In the genomic region with DNA sequence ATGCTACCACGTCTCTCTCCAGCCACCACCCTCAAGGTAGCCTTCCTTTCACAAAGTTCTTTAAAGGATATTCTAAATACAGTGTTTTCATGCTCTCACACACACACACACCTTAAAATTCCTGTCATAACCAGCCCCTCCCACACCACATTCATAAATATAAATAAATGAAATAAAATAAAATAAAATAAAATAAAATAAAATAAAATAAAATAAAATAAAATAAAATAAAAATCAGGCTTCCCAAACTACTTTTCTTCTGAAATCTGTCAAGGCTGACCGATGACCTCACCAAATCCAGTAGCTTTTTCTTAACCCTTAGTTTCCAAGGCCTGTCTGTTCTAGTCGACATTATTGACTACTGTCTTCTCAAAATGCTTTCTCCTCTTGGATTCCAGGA, we compare ENCODE assay signal across 35 cellular contexts.
"Had no signal": no experiment of that assay in that cellular context is flagged by ENCODE, and none has a peak within 500 bp of the region (broad histone marks: within the 10 kb centered on the region; RNA-seq: fewer than 3 reads in every experiment).

No MANE protein-coding gene starts in this region.

- H3K27ac ChIP-seq: ascending aorta, breast epithelium, cardiac muscle cell, colonic mucosa, dorsolateral prefrontal cortex, WERI-Rb-1 had no signal

- H3K27me3 Mint-ChIP-seq: activated CD4-positive, alpha-beta memory T cell treated with anti-CD3 and anti-CD28 coated beads for 36 hours; activated CD4-positive, alpha-beta T cell treated with anti-CD3 and anti-CD28 coated beads for 36 hours; activated CD4-positive, alpha-beta T cell treated with anti-CD3 and anti-CD28 coated beads, Interleukin-2, amount 10 ng/mL, durations not matched to agents 24 days and 14 days; activated CD8-positive, alpha-beta memory T cell treated with anti-CD3 and anti-CD28 coated beads, Interleukin-2, amount 10 ng/mL, durations not matched to agents 7 days and 5 days; activated naive CD4-positive, alpha-beta T cell treated with anti-CD3 and anti-CD28 coated beads, Interleukin-2, amount 10 ng/mL, durations not matched to agents 7 days and 5 days; activated naive CD8-positive, alpha-beta T cell treated with anti-CD3 and anti-CD28 coated beads, Interleukin-2, amount 10 ng/mL, durations not matched to agents 7 days and 5 days; activated T-cell treated with anti-CD3 and anti-CD28 coated beads, Interleukin-2, amount 50 U/mL, for 24 hours; brain; dendritic cell treated with granulocyte-macrophage colony-stimulating factor and Interleukin-4, amounts not matched to agents 40 ng/mL and 50 ng/mL, for 4 days had no signal

- H3K36me3 ChIP-seq: ascending aorta, breast epithelium, cardiac muscle cell, colonic mucosa, WERI-Rb-1 had no signal

- H3K4me3 Mint-ChIP-seq: activated CD4-positive, alpha-beta memory T cell treated with anti-CD3 and anti-CD28 coated beads for 36 hours; activated CD4-positive, alpha-beta T cell treated with anti-CD3 and anti-CD28 coated beads for 36 hours; activated CD4-positive, alpha-beta T cell treated with anti-CD3 and anti-CD28 coated beads, Interleukin-2, amount 10 ng/mL, durations not matched to agents 24 days and 14 days; activated CD8-positive, alpha-beta memory T cell treated with anti-CD3 and anti-CD28 coated beads, Interleukin-2, amount 10 ng/mL, durations not matched to agents 7 days and 5 days; activated CD8-positive, alpha-beta T cell treated with anti-CD3 and anti-CD28 coated beads, Interleukin-2, amount 10 ng/mL, durations not matched to agents 7 days and 5 days; activated naive CD4-positive, alpha-beta T cell treated with anti-CD3 and anti-CD28 coated beads, Interleukin-2, amount 10 ng/mL, durations not matched to agents 7 days and 5 days; activated naive CD8-positive, alpha-beta T cell treated with anti-CD3 and anti-CD28 coated beads, Interleukin-2, amount 10 ng/mL, durations not matched to agents 7 days and 5 days; activated T-cell treated with anti-CD3 and anti-CD28 coated beads, Interleukin-2, amount 50 U/mL, for 24 hours; activated T-cell treated with anti-CD3 and anti-CD28 coated beads, Interleukin-2, amount 50 U/mL, for 72 hours; brain; dendritic cell treated with granulocyte-macrophage colony-stimulating factor and Interleukin-4, amounts not matched to agents 40 ng/mL and 50 ng/mL, for 4 days; endodermal cell; T-helper 17 cell; T-helper 2 cell treated with Interferon-gamma antibody and Interleukin-4, amounts not matched to agents 5 μg/mL and 100 μg/mL, for 36 hours had no signal

- DNase-seq: activated CD4-positive, alpha-beta memory T cell treated with anti-CD3 and anti-CD28 coated beads for 36 hours; activated CD4-positive, alpha-beta T cell treated with anti-CD3 and anti-CD28 coated beads for 36 hours; activated CD4-positive, alpha-beta T cell treated with anti-CD3 and anti-CD28 coated beads, Interleukin-2, amount 10 ng/mL, durations not matched to agents 24 days and 14 days; activated CD4-positive, CD25-positive, alpha-beta regulatory T cell; activated CD4-positive, CD25-positive, alpha-beta regulatory T cell treated with anti-CD3 and anti-CD28 coated beads, Interleukin-2, amount 50 U/mL, for 72 hours; activated CD8-positive, alpha-beta memory T cell treated with anti-CD3 and anti-CD28 coated beads, Interleukin-2, amount 10 ng/mL, durations not matched to agents 7 days and 5 days; activated CD8-positive, alpha-beta memory T cell treated with anti-CD3 and anti-CD28 coated beads, Interleukin-2, amount 50 U/mL, for 48 hours; activated CD8-positive, alpha-beta T cell treated with anti-CD3 and anti-CD28 coated beads, Interleukin-2, amount 10 ng/mL, durations not matched to agents 7 days and 5 days; activated gamma-delta T cell; activated naive CD4-positive, alpha-beta T cell; activated naive CD4-positive, alpha-beta T cell treated with anti-CD3 and anti-CD28 coated beads, Interleukin-2, amount 10 ng/mL, durations not matched to agents 7 days and 5 days; activated naive CD8-positive, alpha-beta T cell treated with anti-CD3 and anti-CD28 coated beads, Interleukin-2, amount 10 ng/mL, durations not matched to agents 7 days and 5 days; activated T-cell treated with anti-CD3 and anti-CD28 coated beads for 4 hours; activated T-cell treated with anti-CD3 and anti-CD28 coated beads, Interleukin-2, amount 50 U/mL, for 24 hours; activated T-cell treated with anti-CD3 and anti-CD28 coated beads, Interleukin-2, amount 50 U/mL, for 72 hours; central memory CD4-positive, alpha-beta T cell; cerebellar nuclear complex; colonic mucosa; dorsolateral prefrontal cortex; effector memory CD4-positive, alpha-beta T cell; endodermal cell; foreskin fibroblast; glutamatergic neuron; T-helper 1 cell; T-helper 17 cell; T1000; WERI-Rb-1 had no signal

- H3K4me1 Mint-ChIP-seq: activated CD4-positive, alpha-beta T cell treated with anti-CD3 and anti-CD28 coated beads for 36 hours; activated CD4-positive, alpha-beta T cell treated with anti-CD3 and anti-CD28 coated beads, Interleukin-2, amount 10 ng/mL, durations not matched to agents 24 days and 14 days; activated CD8-positive, alpha-beta memory T cell treated with anti-CD3 and anti-CD28 coated beads, Interleukin-2, amount 10 ng/mL, durations not matched to agents 7 days and 5 days; activated naive CD4-positive, alpha-beta T cell treated with anti-CD3 and anti-CD28 coated beads, Interleukin-2, amount 10 ng/mL, durations not matched to agents 7 days and 5 days; activated naive CD8-positive, alpha-beta T cell treated with anti-CD3 and anti-CD28 coated beads, Interleukin-2, amount 10 ng/mL, durations not matched to agents 7 days and 5 days; T-helper 17 cell had no signal

- H3K36me3 Mint-ChIP-seq: activated CD4-positive, alpha-beta memory T cell treated with anti-CD3 and anti-CD28 coated beads for 36 hours; activated CD8-positive, alpha-beta memory T cell treated with anti-CD3 and anti-CD28 coated beads, Interleukin-2, amount 10 ng/mL, durations not matched to agents 7 days and 5 days; activated naive CD4-positive, alpha-beta T cell treated with anti-CD3 and anti-CD28 coated beads, Interleukin-2, amount 10 ng/mL, durations not matched to agents 7 days and 5 days; activated naive CD4-positive, alpha-beta T cell treated with anti-CD3 and anti-CD28 coated beads, Interleukin-2, amount 50 U/mL, for 72 hours; activated naive CD8-positive, alpha-beta T cell treated with anti-CD3 and anti-CD28 coated beads, Interleukin-2, amount 10 ng/mL, durations not matched to agents 7 days and 5 days; brain had no signal

- H3K9me3 Mint-ChIP-seq: activated CD4-positive, alpha-beta memory T cell treated with anti-CD3 and anti-CD28 coated beads for 36 hours; activated CD4-positive, alpha-beta T cell treated with anti-CD3 and anti-CD28 coated beads, Interleukin-2, amount 10 ng/mL, durations not matched to agents 24 days and 14 days; activated naive CD4-positive, alpha-beta T cell treated with anti-CD3 and anti-CD28 coated beads, Interleukin-2, amount 10 ng/mL, durations not matched to agents 7 days and 5 days; activated naive CD4-positive, alpha-beta T cell treated with anti-CD3 and anti-CD28 coated beads, Interleukin-2, amount 50 U/mL, for 72 hours; activated naive CD8-positive, alpha-beta T cell treated with anti-CD3 and anti-CD28 coated beads, Interleukin-2, amount 10 ng/mL, durations not matched to agents 7 days and 5 days; activated T-cell treated with anti-CD3 and anti-CD28 coated beads, Interleukin-2, amount 50 U/mL, for 24 hours; activated T-cell treated with anti-CD3 and anti-CD28 coated beads, Interleukin-2, amount 50 U/mL, for 72 hours; dendritic cell treated with granulocyte-macrophage colony-stimulating factor and Interleukin-4, amounts not matched to agents 40 ng/mL and 50 ng/mL, for 4 days; endodermal cell; T-helper 2 cell treated with Interferon-gamma antibody and Interleukin-4, amounts not matched to agents 5 μg/mL and 100 μg/mL, for 36 hours had no signal

- H3K9me3 ChIP-seq: ascending aorta, breast epithelium, colonic mucosa had no signal

- H3K4me1 ChIP-seq: ascending aorta, breast epithelium, colonic mucosa had no signal

- H3K27ac Mint-ChIP-seq: activated CD4-positive, alpha-beta memory T cell treated with anti-CD3 and anti-CD28 coated beads for 36 hours; activated CD4-positive, alpha-beta T cell treated with anti-CD3 and anti-CD28 coated beads for 36 hours; activated CD4-positive, alpha-beta T cell treated with anti-CD3 and anti-CD28 coated beads, Interleukin-2, amount 10 ng/mL, durations not matched to agents 24 days and 14 days; activated CD8-positive, alpha-beta memory T cell treated with anti-CD3 and anti-CD28 coated beads, Interleukin-2, amount 10 ng/mL, durations not matched to agents 7 days and 5 days; activated CD8-positive, alpha-beta T cell treated with anti-CD3 and anti-CD28 coated beads, Interleukin-2, amount 10 ng/mL, durations not matched to agents 7 days and 5 days; activated naive CD4-positive, alpha-beta T cell treated with anti-CD3 and anti-CD28 coated beads, Interleukin-2, amount 10 ng/mL, durations not matched to agents 7 days and 5 days; activated naive CD4-positive, alpha-beta T cell treated with anti-CD3 and anti-CD28 coated beads, Interleukin-2, amount 50 U/mL, for 72 hours; activated naive CD8-positive, alpha-beta T cell treated with anti-CD3 and anti-CD28 coated beads, Interleukin-2, amount 10 ng/mL, durations not matched to agents 7 days and 5 days; activated T-cell treated with anti-CD3 and anti-CD28 coated beads, Interleukin-2, amount 50 U/mL, for 24 hours; activated T-cell treated with anti-CD3 and anti-CD28 coated beads, Interleukin-2, amount 50 U/mL, for 72 hours; brain; dendritic cell treated with granulocyte-macrophage colony-stimulating factor and Interleukin-4, amounts not matched to agents 40 ng/mL and 50 ng/mL, for 4 days; endodermal cell; T-helper 17 cell; T-helper 2 cell treated with Interferon-gamma antibody and Interleukin-4, amounts not matched to agents 5 μg/mL and 100 μg/mL, for 36 hours had no signal

- H3K27me3 ChIP-seq: ascending aorta, breast epithelium, cardiac muscle cell, colonic mucosa, dorsolateral prefrontal cortex had no signal

- ATAC-seq: activated CD4-positive, alpha-beta T cell treated with anti-CD3 and anti-CD28 coated beads for 36 hours; activated CD8-positive, alpha-beta memory T cell treated with anti-CD3 and anti-CD28 coated beads, Interleukin-2, amount 10 ng/mL, durations not matched to agents 7 days and 5 days; activated CD8-positive, alpha-beta T cell treated with anti-CD3 and anti-CD28 coated beads, Interleukin-2, amount 10 ng/mL, durations not matched to agents 7 days and 5 days; activated naive CD4-positive, alpha-beta T cell treated with anti-CD3 and anti-CD28 coated beads, Interleukin-2, amount 50 U/mL, for 72 hours; activated T-cell treated with anti-CD3 and anti-CD28 coated beads, Interleukin-2, amount 50 U/mL, for 72 hours; esophagus mucosa; T-helper 17 cell had no signal

- H3K4me3 ChIP-seq: ascending aorta, breast epithelium, cardiac muscle cell, colonic mucosa, dorsolateral prefrontal cortex had no signal
